ENCODE assay signal across 18 cellular contexts in the genomic region with DNA sequence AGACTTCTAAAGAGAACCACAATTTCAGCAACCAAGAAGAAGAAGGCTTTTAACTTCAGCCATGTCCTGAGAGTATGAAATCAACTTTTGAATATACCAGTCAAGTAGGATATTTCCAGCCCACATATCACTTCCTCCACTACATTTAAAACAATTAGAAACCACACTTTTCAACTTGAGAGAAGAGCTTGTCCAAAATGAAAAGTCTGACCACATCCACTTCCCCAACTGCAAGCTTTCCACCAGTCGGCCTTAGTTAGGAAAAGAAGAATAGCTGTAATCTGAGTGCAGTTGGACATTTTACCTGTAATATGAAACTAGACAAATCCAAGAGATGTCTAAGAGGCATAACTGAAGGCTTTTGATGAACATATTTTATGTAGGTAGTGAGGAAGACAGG.
"Had no signal": no experiment of that assay in that cellular context is flagged by ENCODE, and none has a peak within 500 bp of the region (broad histone marks: within the 10 kb centered on the region; RNA-seq: fewer than 3 reads in every experiment).

No MANE protein-coding gene starts in this region.

- H3K36me3 ChIP-seq: adrenal gland, colonic mucosa, heart right ventricle, left lung, spleen, suprapubic skin had no signal

- H3K4me1 Mint-ChIP-seq: nephron progenitor cell; stimulated activated naive B cell treated with anti-CD40 and anti-IgM and Interleukin-4, amounts not matched to agents 10 μg/mL and 1 μg/mL and 100 μg/mL, for 72 hours had no signal

- H3K27me3 Mint-ChIP-seq: activated CD4-positive, alpha-beta T cell treated with anti-CD3 and anti-CD28 coated beads, Interleukin-2, amount 10 ng/mL, durations not matched to agents 7 days and 5 days; memory B cell; stimulated activated naive B cell treated with anti-CD40 and anti-IgM and Interleukin-4, amounts not matched to agents 10 μg/mL and 1 μg/mL and 100 μg/mL, for 72 hours; type B pancreatic cell had no signal

- H3K9me3 ChIP-seq: adrenal gland, colonic mucosa, heart right ventricle, left lung, spleen, suprapubic skin had no signal

- H3K27ac Mint-ChIP-seq: activated CD4-positive, alpha-beta T cell treated with anti-CD3 and anti-CD28 coated beads, Interleukin-2, amount 10 ng/mL, durations not matched to agents 7 days and 5 days; activated T-helper 2 cell treated with anti-CD3 and anti-CD28 coated beads, Interferon-gamma antibody, Interleukin-2, Interleukin-4, amounts not matched to agents 10 μg/mL and 5 μg/mL and 100 μg/mL, durations not matched to agents 14 hours and 24 hours and 36 hours; memory B cell; nephron progenitor cell; stimulated activated naive B cell treated with anti-CD40 and anti-IgM and Interleukin-4, amounts not matched to agents 10 μg/mL and 1 μg/mL and 100 μg/mL, for 72 hours; type B pancreatic cell had no signal

- H3K9me3 Mint-ChIP-seq: activated CD4-positive, alpha-beta T cell treated with anti-CD3 and anti-CD28 coated beads, Interleukin-2, amount 10 ng/mL, durations not matched to agents 7 days and 5 days; activated T-helper 2 cell treated with anti-CD3 and anti-CD28 coated beads, Interferon-gamma antibody, Interleukin-2, Interleukin-4, amounts not matched to agents 10 μg/mL and 5 μg/mL and 100 μg/mL, durations not matched to agents 14 hours and 24 hours and 36 hours; memory B cell; nephron progenitor cell; stimulated activated naive B cell treated with anti-CD40 and anti-IgM and Interleukin-4, amounts not matched to agents 10 μg/mL and 1 μg/mL and 100 μg/mL, for 72 hours had no signal

- H3K4me3 Mint-ChIP-seq: activated CD4-positive, alpha-beta T cell treated with anti-CD3 and anti-CD28 coated beads, Interleukin-2, amount 10 ng/mL, durations not matched to agents 7 days and 5 days; memory B cell; nephron progenitor cell; stimulated activated naive B cell treated with anti-CD40 and anti-IgM and Interleukin-4, amounts not matched to agents 10 μg/mL and 1 μg/mL and 100 μg/mL, for 72 hours; type B pancreatic cell had no signal

- H3K4me3 ChIP-seq: adrenal gland, colonic mucosa, heart right ventricle, left lung, spleen, suprapubic skin had no signal

- DNase-seq: activated CD4-positive, alpha-beta T cell treated with anti-CD3 and anti-CD28 coated beads, Interleukin-2, amount 10 ng/mL, durations not matched to agents 7 days and 5 days; activated CD8-positive, alpha-beta memory T cell treated with anti-CD3 and anti-CD28 coated beads for 24 hours; activated naive CD4-positive, alpha-beta T cell treated with anti-CD3 and anti-CD28 coated beads, Interleukin-2, amount 50 U/mL, for 16 hours; adrenal gland; colonic mucosa; effector CD4-positive, alpha-beta T cell; heart right ventricle; islet precursor cell; left lung; nephron progenitor cell; spleen; stimulated activated CD4-positive, alpha-beta T cell treated with anti-CD3 and anti-CD28 coated beads, Interleukin-1b, Interleukin-23, amount 100 ng/mL, for 48 hours; stimulated activated naive B cell treated with anti-CD40 and anti-IgM and Interleukin-4, amounts not matched to agents 10 μg/mL and 1 μg/mL and 100 μg/mL, for 72 hours had no signal

- ATAC-seq: heart right ventricle; left lung; sciatic nerve; stimulated activated naive B cell treated with anti-CD40 and anti-IgM and Interleukin-4, amounts not matched to agents 10 μg/mL and 1 μg/mL and 100 μg/mL, for 72 hours had no signal

- H3K36me3 Mint-ChIP-seq: memory B cell; stimulated activated naive B cell treated with anti-CD40 and anti-IgM and Interleukin-4, amounts not matched to agents 10 μg/mL and 1 μg/mL and 100 μg/mL, for 72 hours; type B pancreatic cell had no signal

- H3K4me1 ChIP-seq: adrenal gland, colonic mucosa, heart right ventricle, left lung, suprapubic skin had no signal

- H3K27me3 ChIP-seq: adrenal gland, colonic mucosa, heart right ventricle, left lung, spleen, suprapubic skin had no signal

- H3K27ac ChIP-seq: adrenal gland, colonic mucosa, heart right ventricle, left lung, spleen, suprapubic skin had no signal
